Comparison of ENCODE assay signal across 1 cellular context in the genomic region with DNA sequence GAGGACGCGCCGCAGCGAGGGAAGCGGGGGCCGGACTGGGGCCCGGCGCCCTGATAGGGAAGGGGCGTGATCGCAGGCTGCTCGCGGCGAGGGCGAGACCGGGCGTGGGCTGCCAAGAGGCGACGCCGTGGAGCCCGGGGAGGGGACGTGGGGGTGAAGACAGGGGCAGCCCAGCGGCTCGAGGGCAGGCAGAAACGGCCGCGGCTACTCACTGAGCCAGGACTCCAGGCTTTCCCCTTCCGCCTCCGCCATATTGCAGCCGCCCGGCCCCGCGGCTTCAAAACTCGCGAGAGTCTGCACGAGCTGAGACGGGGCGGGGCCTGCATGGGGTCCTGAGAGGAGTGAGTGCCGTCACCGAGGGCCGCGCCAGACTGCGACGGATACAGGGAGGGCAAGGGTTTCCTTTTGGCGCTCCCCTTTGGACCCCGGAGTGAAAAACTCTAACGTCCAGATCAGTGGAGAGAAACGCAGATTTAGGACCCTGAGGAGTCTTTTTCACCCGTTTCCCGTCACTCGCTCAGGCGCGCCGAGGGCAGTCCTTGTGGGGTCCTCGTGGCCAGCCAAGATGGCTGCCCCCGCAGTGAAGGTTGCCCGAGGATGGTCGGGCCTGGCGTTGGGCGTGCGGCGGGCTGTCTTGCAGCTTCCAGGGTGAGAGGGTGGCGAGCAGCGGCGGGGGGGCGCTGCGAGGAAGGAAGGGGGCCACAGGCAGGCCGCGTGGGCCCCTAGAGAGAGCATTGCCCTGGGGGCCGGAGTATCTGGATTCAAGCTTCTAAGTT.
TF ChIP-seq lines count a peak whose summit lies in the region.

GGA3 (minus strand) TSS at position 271 of the 776 bp plus-strand sequence; CDS start at position 252, 19 bp downstream.
MRPS7 (plus strand) TSS at position 544 of the 776 bp plus-strand sequence; CDS start at position 566, 22 bp downstream.

TF ChIP-seq in HepG2, 621 proteins besides CTCF, POLR2A, EP300 and RAD21 (continued from another document and continues in another):
- TF ChIP-seq ZNF33A (CRISPR knock-in tag; IDR thresholded peaks at IDR 0.05; ENCODE audit: borderline replicate concordance): no peak
- TF ChIP-seq, protein P1, sequence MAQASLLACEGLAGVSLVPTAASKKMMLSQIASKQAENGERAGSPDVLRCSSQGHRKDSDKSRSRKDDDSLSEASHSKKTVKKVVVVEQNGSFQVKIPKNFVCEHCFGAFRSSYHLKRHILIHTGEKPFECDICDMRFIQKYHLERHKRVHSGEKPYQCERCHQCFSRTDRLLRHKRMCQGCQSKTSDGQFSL (CRISPR knock-in tag; IDR thresholded peaks at IDR 0.05): no peak
- TF ChIP-seq ZNF549 (CRISPR knock-in tag; IDR thresholded peaks at IDR 0.05): no peak
- 0 out of 2 replicates have a peak, but pooled peaks have one; percentile 20 for TF ChIP-seq ZNF367 (CRISPR knock-in tag; IDR thresholded peaks at IDR 0.05; ENCODE audit: borderline replicate concordance)
- TF ChIP-seq, protein P2, sequence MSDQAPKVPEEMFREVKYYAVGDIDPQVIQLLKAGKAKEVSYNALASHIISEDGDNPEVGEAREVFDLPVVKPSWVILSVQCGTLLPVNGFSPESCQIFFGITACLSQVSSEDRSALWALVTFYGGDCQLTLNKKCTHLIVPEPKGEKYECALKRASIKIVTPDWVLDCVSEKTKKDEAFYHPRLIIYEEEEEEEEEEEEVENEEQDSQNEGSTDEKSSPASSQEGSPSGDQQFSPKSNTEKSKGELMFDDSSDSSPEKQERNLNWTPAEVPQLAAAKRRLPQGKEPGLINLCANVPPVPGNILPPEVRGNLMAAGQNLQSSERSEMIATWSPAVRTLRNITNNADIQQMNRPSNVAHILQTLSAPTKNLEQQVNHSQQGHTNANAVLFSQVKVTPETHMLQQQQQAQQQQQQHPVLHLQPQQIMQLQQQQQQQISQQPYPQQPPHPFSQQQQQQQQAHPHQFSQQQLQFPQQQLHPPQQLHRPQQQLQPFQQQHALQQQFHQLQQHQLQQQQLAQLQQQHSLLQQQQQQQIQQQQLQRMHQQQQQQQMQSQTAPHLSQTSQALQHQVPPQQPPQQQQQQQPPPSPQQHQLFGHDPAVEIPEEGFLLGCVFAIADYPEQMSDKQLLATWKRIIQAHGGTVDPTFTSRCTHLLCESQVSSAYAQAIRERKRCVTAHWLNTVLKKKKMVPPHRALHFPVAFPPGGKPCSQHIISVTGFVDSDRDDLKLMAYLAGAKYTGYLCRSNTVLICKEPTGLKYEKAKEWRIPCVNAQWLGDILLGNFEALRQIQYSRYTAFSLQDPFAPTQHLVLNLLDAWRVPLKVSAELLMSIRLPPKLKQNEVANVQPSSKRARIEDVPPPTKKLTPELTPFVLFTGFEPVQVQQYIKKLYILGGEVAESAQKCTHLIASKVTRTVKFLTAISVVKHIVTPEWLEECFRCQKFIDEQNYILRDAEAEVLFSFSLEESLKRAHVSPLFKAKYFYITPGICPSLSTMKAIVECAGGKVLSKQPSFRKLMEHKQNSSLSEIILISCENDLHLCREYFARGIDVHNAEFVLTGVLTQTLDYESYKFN (CRISPR knock-in tag; conservative IDR thresholded peaks at IDR 0.05): peak; percentile 39
- no peak for TF ChIP-seq ZNF333 (CRISPR knock-in tag; IDR thresholded peaks at IDR 0.05; ENCODE audit: borderline replicate concordance)
- peak in 1 of 2 experiments; percentile 67; a peak in 1 of 4 replicates for TF ChIP-seq KLF16 (CRISPR knock-in tag; IDR thresholded peaks at IDR 0.05)
- TF ChIP-seq, protein P3, sequence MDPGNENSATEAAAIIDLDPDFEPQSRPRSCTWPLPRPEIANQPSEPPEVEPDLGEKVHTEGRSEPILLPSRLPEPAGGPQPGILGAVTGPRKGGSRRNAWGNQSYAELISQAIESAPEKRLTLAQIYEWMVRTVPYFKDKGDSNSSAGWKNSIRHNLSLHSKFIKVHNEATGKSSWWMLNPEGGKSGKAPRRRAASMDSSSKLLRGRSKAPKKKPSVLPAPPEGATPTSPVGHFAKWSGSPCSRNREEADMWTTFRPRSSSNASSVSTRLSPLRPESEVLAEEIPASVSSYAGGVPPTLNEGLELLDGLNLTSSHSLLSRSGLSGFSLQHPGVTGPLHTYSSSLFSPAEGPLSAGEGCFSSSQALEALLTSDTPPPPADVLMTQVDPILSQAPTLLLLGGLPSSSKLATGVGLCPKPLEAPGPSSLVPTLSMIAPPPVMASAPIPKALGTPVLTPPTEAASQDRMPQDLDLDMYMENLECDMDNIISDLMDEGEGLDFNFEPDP (CRISPR knock-in tag; conservative IDR thresholded peaks at IDR 0.05): no peak
- TF ChIP-seq ZNF543 (CRISPR knock-in tag; IDR thresholded peaks at IDR 0.05): no peak; the same call in 1 of the 2 replicates
- TF ChIP-seq LBX2 (CRISPR knock-in tag; IDR thresholded peaks at IDR 0.05; ENCODE audit: borderline replicate concordance): no peak
- TF ChIP-seq ZNF704 (CRISPR knock-in tag; IDR thresholded peaks at IDR 0.05; ENCODE audit: borderline replicate concordance): peak; percentile 79; the same call in 1 of the 2 replicates
- TF ChIP-seq KLF13 (CRISPR knock-in tag; IDR thresholded peaks at IDR 0.05): no peak; the same call in 1 of the 2 replicates
- TF ChIP-seq MTERF4 (CRISPR knock-in tag; IDR thresholded peaks at IDR 0.05): peak; percentile 76; the same call in 1 of the 2 replicates
- no peak for TF ChIP-seq NFE2L1 (CRISPR knock-in tag; IDR thresholded peaks at IDR 0.05; ENCODE audit: borderline replicate concordance)
- peak; percentile 63; the same call in 1 of the 2 replicates for TF ChIP-seq ZBTB4 (CRISPR knock-in tag; IDR thresholded peaks at IDR 0.05; ENCODE audit: borderline replicate concordance)
- TF ChIP-seq ZNF781 (CRISPR knock-in tag; IDR thresholded peaks at IDR 0.05; ENCODE audit: borderline replicate concordance, not compliant biosample characterization): peak; percentile 77
- TF ChIP-seq NBN (conservative IDR thresholded peaks at IDR 0.05): no peak
- TF ChIP-seq, protein P4, sequence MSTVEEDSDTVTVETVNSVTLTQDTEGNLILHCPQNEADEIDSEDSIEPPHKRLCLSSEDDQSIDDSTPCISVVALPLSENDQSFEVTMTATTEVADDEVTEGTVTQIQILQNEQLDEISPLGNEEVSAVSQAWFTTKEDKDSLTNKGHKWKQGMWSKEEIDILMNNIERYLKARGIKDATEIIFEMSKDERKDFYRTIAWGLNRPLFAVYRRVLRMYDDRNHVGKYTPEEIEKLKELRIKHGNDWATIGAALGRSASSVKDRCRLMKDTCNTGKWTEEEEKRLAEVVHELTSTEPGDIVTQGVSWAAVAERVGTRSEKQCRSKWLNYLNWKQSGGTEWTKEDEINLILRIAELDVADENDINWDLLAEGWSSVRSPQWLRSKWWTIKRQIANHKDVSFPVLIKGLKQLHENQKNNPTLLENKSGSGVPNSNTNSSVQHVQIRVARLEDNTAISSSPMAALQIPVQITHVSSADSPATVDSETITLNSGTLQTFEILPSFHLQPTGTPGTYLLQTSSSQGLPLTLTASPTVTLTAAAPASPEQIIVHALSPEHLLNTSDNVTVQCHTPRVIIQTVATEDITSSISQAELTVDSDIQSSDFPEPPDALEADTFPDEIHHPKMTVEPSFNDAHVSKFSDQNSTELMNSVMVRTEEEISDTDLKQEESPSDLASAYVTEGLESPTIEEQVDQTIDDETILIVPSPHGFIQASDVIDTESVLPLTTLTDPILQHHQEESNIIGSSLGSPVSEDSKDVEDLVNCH (CRISPR knock-in tag; IDR thresholded peaks at IDR 0.05): 0 out of 2 replicates have a peak, but pooled peaks have one; percentile 32
- no peak for TF ChIP-seq ZNF7 (CRISPR knock-in tag; IDR thresholded peaks at IDR 0.05)
- TF ChIP-seq KLF12 (CRISPR knock-in tag; IDR thresholded peaks at IDR 0.05; ENCODE audit: borderline replicate concordance): 0 out of 2 replicates have a peak, but pooled peaks have one; percentile 58
- peak; percentile 88; the same call in 1 of the 2 replicates for TF ChIP-seq SMAD1 (CRISPR knock-in tag; IDR thresholded peaks at IDR 0.05; ENCODE audit: borderline replicate concordance, low read depth)
- TF ChIP-seq ZNF354B (CRISPR knock-in tag; IDR thresholded peaks at IDR 0.05): no peak; the same call in 1 of the 2 replicates
- TF ChIP-seq ZSCAN30 (CRISPR knock-in tag; IDR thresholded peaks at IDR 0.05): no peak
- peak; percentile 21; the same call in 1 of the 2 replicates for TF ChIP-seq ATAD3A (CRISPR knock-in tag; IDR thresholded peaks at IDR 0.05)
- peak; percentile 54; the same call in 1 of the 2 replicates for TF ChIP-seq RNF2 (conservative IDR thresholded peaks at IDR 0.05; ENCODE audit: low read depth)
- no peak; the same call in 1 of the 2 replicates for TF ChIP-seq ZNF639 (CRISPR knock-in tag; conservative IDR thresholded peaks at IDR 0.05)
- TF ChIP-seq ZNF552 (CRISPR knock-in tag; IDR thresholded peaks at IDR 0.05; ENCODE audit: borderline replicate concordance): no peak
- TF ChIP-seq TCF7L2 (IDR thresholded peaks at IDR 0.05; ENCODE audit: low read depth, low read length): no peak
- TF ChIP-seq NFE2L2 (IDR thresholded peaks at IDR 0.05; ENCODE audit: low read length): no peak
- TF ChIP-seq SMAD3 (CRISPR knock-in tag; IDR thresholded peaks at IDR 0.05): peak; percentile 87; the same call in 1 of the 2 replicates
- TF ChIP-seq NR2F1 (CRISPR knock-in tag; IDR thresholded peaks at IDR 0.05): no peak; a peak in 1 of 4 replicates
- TF ChIP-seq RELA (CRISPR knock-in tag; IDR thresholded peaks at IDR 0.05): no peak; the same call in 1 of the 2 replicates
- TF ChIP-seq KDM5B (CRISPR knock-in tag; IDR thresholded peaks at IDR 0.05; ENCODE audit: borderline replicate concordance): peak; percentile 74
- peak; percentile 96 for TF ChIP-seq REPIN1 (CRISPR knock-in tag; IDR thresholded peaks at IDR 0.05; ENCODE audit: borderline replicate concordance, low read depth)
- no peak for TF ChIP-seq ZBTB7B (CRISPR knock-in tag; IDR thresholded peaks at IDR 0.05)
- peak; percentile 22; the same call in 1 of the 2 replicates for TF ChIP-seq CBX5 (CRISPR knock-in tag; IDR thresholded peaks at IDR 0.05; ENCODE audit: borderline replicate concordance)
- peak; percentile 97; the same call in 1 of the 2 replicates for TF ChIP-seq ZNF230 (CRISPR knock-in tag; IDR thresholded peaks at IDR 0.05)
- TF ChIP-seq, protein P5, sequence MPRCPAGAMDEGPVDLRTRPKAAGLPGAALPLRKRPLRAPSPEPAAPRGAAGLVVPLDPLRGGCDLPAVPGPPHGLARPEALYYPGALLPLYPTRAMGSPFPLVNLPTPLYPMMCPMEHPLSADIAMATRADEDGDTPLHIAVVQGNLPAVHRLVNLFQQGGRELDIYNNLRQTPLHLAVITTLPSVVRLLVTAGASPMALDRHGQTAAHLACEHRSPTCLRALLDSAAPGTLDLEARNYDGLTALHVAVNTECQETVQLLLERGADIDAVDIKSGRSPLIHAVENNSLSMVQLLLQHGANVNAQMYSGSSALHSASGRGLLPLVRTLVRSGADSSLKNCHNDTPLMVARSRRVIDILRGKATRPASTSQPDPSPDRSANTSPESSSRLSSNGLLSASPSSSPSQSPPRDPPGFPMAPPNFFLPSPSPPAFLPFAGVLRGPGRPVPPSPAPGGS (CRISPR knock-in tag; IDR thresholded peaks at IDR 0.05): peak; percentile 78
